9 cellular contexts compared by ENCODE assay signal in the genomic region with DNA sequence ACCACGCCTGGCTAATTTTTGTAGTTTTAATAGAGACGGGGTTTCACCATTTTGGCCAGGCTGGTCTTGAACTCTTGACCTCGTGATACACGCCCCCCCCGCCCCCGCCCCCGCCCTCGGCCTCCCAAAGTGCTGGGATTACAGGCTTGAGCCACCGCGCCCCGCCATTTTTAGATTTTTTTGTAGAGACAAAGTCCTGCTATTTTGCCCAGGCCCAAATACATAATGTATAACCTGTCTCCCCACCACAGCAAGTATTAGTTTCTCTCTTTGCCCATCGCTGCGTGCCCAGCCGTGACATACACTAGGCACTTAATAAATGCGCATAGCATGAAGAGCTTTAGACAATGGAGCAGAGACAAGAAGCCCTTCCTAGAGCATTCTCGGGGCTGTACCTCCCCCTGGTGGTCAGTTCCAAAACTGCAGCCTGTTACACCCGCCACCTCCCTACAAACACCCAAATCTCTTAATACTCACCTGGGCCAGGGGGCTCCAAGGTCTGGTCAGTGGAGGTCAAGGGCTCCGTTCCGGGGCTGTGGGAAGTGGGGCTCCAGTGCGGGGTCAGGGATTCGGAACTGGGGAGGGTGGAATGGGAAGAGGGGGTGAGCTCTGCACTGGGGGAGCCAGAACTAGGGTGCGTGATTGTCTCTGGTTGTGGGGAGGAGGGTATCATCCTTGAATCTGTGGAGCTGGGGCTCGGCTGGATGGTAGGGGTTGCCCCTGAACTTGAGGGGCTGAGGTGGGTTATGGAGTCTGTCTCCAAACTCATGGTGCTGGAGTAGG. TPM values are rescaled to one million over a fixed set of nuclear protein-coding genes. Genes with fewer than 3 reads are reported as not detected.
DNase-seq lines count a peak whose midpoint lies in the region; ATAC-seq, FAIRE-seq and TF ChIP-seq lines count a peak whose summit lies in the region.
"Had no signal": no experiment of that assay in that cellular context is flagged by ENCODE, and none has a peak within 500 bp of the region (broad histone marks: within the 10 kb centered on the region; RNA-seq: fewer than 3 reads in every experiment).

No MANE protein-coding gene starts in this region.

- peaks cover 1% of the 10 kb centered on the region; the same call in 1 of the 2 replicates for H4K20me1 ChIP-seq in Karpas-422 (ENCODE audit: insufficient read depth, low read depth, low read length)

- no peak overlapping the region for H2AFZ ChIP-seq in Karpas-422 (ENCODE audit: low read length)

- H3K4me3 ChIP-seq in Karpas-422 (ENCODE audit: low read length) = no peak overlapping the region
- no peak overlapping the region for H3K4me3 ChIP-seq in tibial nerve

- no peak overlapping the region for H3K4me2 ChIP-seq in Karpas-422 (ENCODE audit: low read depth, low read length, poor library complexity, severe bottlenecking)

- intact Hi-C loops in activated T-helper 2 cell treated with anti-CD3 and anti-CD28 coated beads, Interferon-gamma antibody, Interleukin-2, Interleukin-4, amounts not matched to agents 10 μg/mL and 5 μg/mL and 100 μg/mL, durations not matched to agents 14 hours and 24 hours and 36 hours (cut with micrococcal nuclease) = loop anchor here (1.0 to 5.0 kb wide), 2 partner anchors 43 to 59 kb away; a partner anchor contains a TSS

- TF ChIP-seq POLR2A in tibial nerve (IDR thresholded peaks at IDR 0.05) = no peak

- no peak overlapping the region for H3K9ac ChIP-seq in Karpas-422 (ENCODE audit: low read length)

- H3K27ac ChIP-seq in Karpas-422 (ENCODE audit: low read length) (no peak overlapping the region), tibial nerve (no peak overlapping the region)

- H3K9me3 ChIP-seq in Karpas-422 (ENCODE audit: low read length) = no peaks in the 10 kb centered on the region
- peaks cover 0 to 6% (median 0%) of the 10 kb centered on the region in 4 donors for H3K9me3 ChIP-seq in tibial nerve

- H3K4me1 Mint-ChIP-seq in activated T-helper 2 cell treated with anti-CD3 and anti-CD28 coated beads, Interferon-gamma antibody, Interleukin-2, Interleukin-4, amounts not matched to agents 10 μg/mL and 5 μg/mL and 100 μg/mL, durations not matched to agents 14 hours and 24 hours and 36 hours (ENCODE audit: low read depth) = no peaks in the 10 kb centered on the region
- peaks cover 6% of the 10 kb centered on the region for H3K4me1 Mint-ChIP-seq in osteocyte (ENCODE audit: unreplicated experiment)

- FAIRE-seq in frontal cortex (lab: Jason Lieb, UNC) = no peak

- no peak overlapping the region for H3K4me3 Mint-ChIP-seq in activated T-helper 2 cell treated with anti-CD3 and anti-CD28 coated beads, Interferon-gamma antibody, Interleukin-2, Interleukin-4, amounts not matched to agents 10 μg/mL and 5 μg/mL and 100 μg/mL, durations not matched to agents 14 hours and 24 hours and 36 hours (ENCODE audit: low read depth)
- no peak overlapping the region for H3K4me3 Mint-ChIP-seq in osteocyte (ENCODE audit: unreplicated experiment)
- H3K4me3 Mint-ChIP-seq: activated naive CD4-positive, alpha-beta T cell treated with anti-CD3 and anti-CD28 coated beads, Interleukin-2, amount 50 U/mL, for 24 hours had no signal

- no peaks in the 10 kb centered on the region for H3K36me3 ChIP-seq in Karpas-422 (ENCODE audit: insufficient read depth, low read length)
- peaks cover 0 to 5% (median 0%) of the 10 kb centered on the region in 3 donors for H3K36me3 ChIP-seq in tibial nerve

- H3K9me3 Mint-ChIP-seq in activated T-helper 2 cell treated with anti-CD3 and anti-CD28 coated beads, Interferon-gamma antibody, Interleukin-2, Interleukin-4, amounts not matched to agents 10 μg/mL and 5 μg/mL and 100 μg/mL, durations not matched to agents 14 hours and 24 hours and 36 hours = no peaks in the 10 kb centered on the region
- H3K9me3 Mint-ChIP-seq in osteocyte (ENCODE audit: unreplicated experiment) = no peaks in the 10 kb centered on the region
- H3K9me3 Mint-ChIP-seq: activated naive CD4-positive, alpha-beta T cell treated with anti-CD3 and anti-CD28 coated beads, Interleukin-2, amount 50 U/mL, for 24 hours had no signal

- TF ChIP-seq EP300 in tibial nerve (IDR thresholded peaks at IDR 0.05) = peak in 1 of 2 donors; percentile 40

- H3K27me3 ChIP-seq in Karpas-422 (ENCODE audit: low read length) (no peaks in the 10 kb centered on the region), tibial nerve (peaks cover 0 to 20% of the 10 kb centered on the region in 2 donors)

- 20 to 28% methylated on average over 18 to 23 of the region's 23 CpGs for WGBS in tibial nerve, 2 donors

- no peaks in the 10 kb centered on the region for H3K9me2 ChIP-seq in Karpas-422 (replicated peaks; ENCODE audit: insufficient read depth, low read length)

- no peak overlapping the region for H3K27ac Mint-ChIP-seq in activated T-helper 2 cell treated with anti-CD3 and anti-CD28 coated beads, Interferon-gamma antibody, Interleukin-2, Interleukin-4, amounts not matched to agents 10 μg/mL and 5 μg/mL and 100 μg/mL, durations not matched to agents 14 hours and 24 hours and 36 hours
- H3K27ac Mint-ChIP-seq in osteocyte (ENCODE audit: unreplicated experiment) = no peak overlapping the region
- H3K27ac Mint-ChIP-seq: activated naive CD4-positive, alpha-beta T cell treated with anti-CD3 and anti-CD28 coated beads, Interleukin-2, amount 50 U/mL, for 24 hours had no signal

- H3K27me3 Mint-ChIP-seq in activated T-helper 2 cell treated with anti-CD3 and anti-CD28 coated beads, Interferon-gamma antibody, Interleukin-2, Interleukin-4, amounts not matched to agents 10 μg/mL and 5 μg/mL and 100 μg/mL, durations not matched to agents 14 hours and 24 hours and 36 hours (ENCODE audit: low read depth) = peaks cover 22% of the 10 kb centered on the region
- peaks cover 15% of the 10 kb centered on the region for H3K27me3 Mint-ChIP-seq in osteocyte (ENCODE audit: unreplicated experiment)

- peak; percentile 91 for TF ChIP-seq CTCF in osteocyte (IDR thresholded peaks at IDR 0.05)
- peak; percentile 90 to 98 (median 96) for TF ChIP-seq CTCF in tibial nerve (IDR thresholded peaks at IDR 0.05)

- DNase-seq in DMS153 (lab: John Stamatoyannopoulos, UW) (peak; percentile 25), Karpas-422 (peak; percentile 92), RPMI8226 (peak; percentile 75), frontal cortex (ENCODE audit: low spot score in 2 of 2) (peak; percentile 87 to 89), osteocyte (ENCODE audit: extremely low spot score, unreplicated experiment) (peak; percentile 89), tibial nerve (ENCODE audit: low spot score in 2 of 2) (peak; percentile 62 to 87)
- DNase-seq in activated T-helper 2 cell treated with anti-CD3 and anti-CD28 coated beads, Interferon-gamma antibody, Interleukin-2, Interleukin-4, amounts not matched to agents 10 μg/mL and 5 μg/mL and 100 μg/mL, durations not matched to agents 14 hours and 24 hours and 36 hours (ENCODE audit: low spot score) = peak; percentile 71

- peaks cover 6% of the 10 kb centered on the region for H3K4me1 ChIP-seq in Karpas-422 (ENCODE audit: low read length)
- H3K4me1 ChIP-seq in tibial nerve = peaks cover 0 to 13% (median 0%) of the 10 kb centered on the region in 4 donors

- ATAC-seq in GM21367 (IDR thresholded peaks at IDR 0.05; ENCODE audit: unreplicated experiment) = no peak

- no peaks in the 10 kb centered on the region for H3K79me2 ChIP-seq in Karpas-422 (ENCODE audit: low read length)

- H3K36me3 Mint-ChIP-seq in activated T-helper 2 cell treated with anti-CD3 and anti-CD28 coated beads, Interferon-gamma antibody, Interleukin-2, Interleukin-4, amounts not matched to agents 10 μg/mL and 5 μg/mL and 100 μg/mL, durations not matched to agents 14 hours and 24 hours and 36 hours (ENCODE audit: low read depth) = no peaks in the 10 kb centered on the region
- no peaks in the 10 kb centered on the region for H3K36me3 Mint-ChIP-seq in osteocyte (ENCODE audit: unreplicated experiment)
- H3K36me3 Mint-ChIP-seq: activated naive CD4-positive, alpha-beta T cell treated with anti-CD3 and anti-CD28 coated beads, Interleukin-2, amount 50 U/mL, for 24 hours had no signal

RNA-seq across cellular contexts. Expression of a gene that starts 22.5 kb away (rescaled TPM):
- 0.37 and 0.87 TPM in 2 replicates for total RNA-seq in Karpas-422 (2014; rRNA removed; shearing (Covaris generic); ENCODE audit: low replicate concordance)
- 2.9 and 3.3 TPM in 2 replicates for total RNA-seq in activated T-helper 2 cell treated with anti-CD3 and anti-CD28 coated beads, Interferon-gamma antibody, Interleukin-2, Interleukin-4, amounts not matched to agents 10 μg/mL and 5 μg/mL and 100 μg/mL, durations not matched to agents 14 hours and 24 hours and 36 hours
- total RNA-seq in frontal cortex = 0.41 TPM
- total RNA-seq in osteocyte = 6.9 and 10.4 TPM in 2 replicates
- total RNA-seq in tibial nerve = 10 to 100 TPM in 2 of 4 donors, 1 to 10 TPM in 2; 2.3 to 11.4 (median 8.2) TPM

RNA-seq across cellular contexts. Expression of a gene that starts 25.5 kb away (rescaled TPM):
- not detected in 2 replicates for total RNA-seq in Karpas-422 (2014; rRNA removed; shearing (Covaris generic); ENCODE audit: low replicate concordance)
- 0.14 TPM in 2 replicates for total RNA-seq in activated T-helper 2 cell treated with anti-CD3 and anti-CD28 coated beads, Interferon-gamma antibody, Interleukin-2, Interleukin-4, amounts not matched to agents 10 μg/mL and 5 μg/mL and 100 μg/mL, durations not matched to agents 14 hours and 24 hours and 36 hours
- 1.2 TPM for total RNA-seq in frontal cortex
- 0.21 TPM in 1 of 2 replicates, not detected in the other for total RNA-seq in osteocyte
- total RNA-seq in tibial nerve = under 1 TPM in 3 of 4 donors, not detected in 1; under 0.01 to 0.60 (median 0.59) TPM

RNA-seq across cellular contexts. Expression of a gene that starts 29.6 kb away (rescaled TPM):
- 69.5 and 274 TPM in 2 replicates for total RNA-seq in Karpas-422 (2014; rRNA removed; shearing (Covaris generic); ENCODE audit: low replicate concordance)
- total RNA-seq in activated T-helper 2 cell treated with anti-CD3 and anti-CD28 coated beads, Interferon-gamma antibody, Interleukin-2, Interleukin-4, amounts not matched to agents 10 μg/mL and 5 μg/mL and 100 μg/mL, durations not matched to agents 14 hours and 24 hours and 36 hours = 462 and 464 TPM in 2 replicates
- total RNA-seq in frontal cortex (35.5 TPM), osteocyte (203 and 241 TPM in 2 replicates), tibial nerve (100 to 1,000 TPM; 309 to 553 (median 486) TPM)

RNA-seq across cellular contexts. Expression of a gene that starts 47.9 kb away (rescaled TPM):
- total RNA-seq in Karpas-422 (2014; rRNA removed; shearing (Covaris generic); ENCODE audit: low replicate concordance) = 2.5 and 6.2 TPM in 2 replicates
- total RNA-seq in activated T-helper 2 cell treated with anti-CD3 and anti-CD28 coated beads, Interferon-gamma antibody, Interleukin-2, Interleukin-4, amounts not matched to agents 10 μg/mL and 5 μg/mL and 100 μg/mL, durations not matched to agents 14 hours and 24 hours and 36 hours = 6.3 and 7.4 TPM in 2 replicates
- total RNA-seq in frontal cortex (42.0 TPM), osteocyte (2.9 and 3.2 TPM in 2 replicates), tibial nerve (1 to 10 TPM in 3 of 4 donors, not detected in 1; 1.5 to 5.1 (median 3.9) TPM)

RNA-seq across cellular contexts. Expression of a gene that starts 58.8 kb away (rescaled TPM):
- total RNA-seq in Karpas-422 (2014; rRNA removed; shearing (Covaris generic); ENCODE audit: low replicate concordance) = 17.0 and 24.2 TPM in 2 replicates
- 14.5 and 14.8 TPM in 2 replicates for total RNA-seq in activated T-helper 2 cell treated with anti-CD3 and anti-CD28 coated beads, Interferon-gamma antibody, Interleukin-2, Interleukin-4, amounts not matched to agents 10 μg/mL and 5 μg/mL and 100 μg/mL, durations not matched to agents 14 hours and 24 hours and 36 hours
- total RNA-seq in frontal cortex (4.5 TPM), osteocyte (11.6 and 12.7 TPM in 2 replicates), tibial nerve (10 to 100 TPM; 11.1 to 19.0 (median 15.5) TPM)

Comparison
In these comparisons a context has a peak if more than half of its experiments do, and no peak if none do; other contexts are left out.
1. DNase-seq: peak in every context shown above with its lines; median percentile 92 in Karpas-422; 89 in osteocyte; 88 in frontal cortex; 75 in RPMI8226; 74 in tibial nerve; 71 in activated T-helper 2 cell treated with anti-CD3 and anti-CD28 coated beads, Interferon-gamma antibody, Interleukin-2, Interleukin-4, amounts not matched to agents 10 μg/mL and 5 μg/mL and 100 μg/mL, durations not matched to agents 14 hours and 24 hours and 36 hours; 25 in DMS153.